ENCODE assay signal across 1 cellular context in the genomic region with DNA sequence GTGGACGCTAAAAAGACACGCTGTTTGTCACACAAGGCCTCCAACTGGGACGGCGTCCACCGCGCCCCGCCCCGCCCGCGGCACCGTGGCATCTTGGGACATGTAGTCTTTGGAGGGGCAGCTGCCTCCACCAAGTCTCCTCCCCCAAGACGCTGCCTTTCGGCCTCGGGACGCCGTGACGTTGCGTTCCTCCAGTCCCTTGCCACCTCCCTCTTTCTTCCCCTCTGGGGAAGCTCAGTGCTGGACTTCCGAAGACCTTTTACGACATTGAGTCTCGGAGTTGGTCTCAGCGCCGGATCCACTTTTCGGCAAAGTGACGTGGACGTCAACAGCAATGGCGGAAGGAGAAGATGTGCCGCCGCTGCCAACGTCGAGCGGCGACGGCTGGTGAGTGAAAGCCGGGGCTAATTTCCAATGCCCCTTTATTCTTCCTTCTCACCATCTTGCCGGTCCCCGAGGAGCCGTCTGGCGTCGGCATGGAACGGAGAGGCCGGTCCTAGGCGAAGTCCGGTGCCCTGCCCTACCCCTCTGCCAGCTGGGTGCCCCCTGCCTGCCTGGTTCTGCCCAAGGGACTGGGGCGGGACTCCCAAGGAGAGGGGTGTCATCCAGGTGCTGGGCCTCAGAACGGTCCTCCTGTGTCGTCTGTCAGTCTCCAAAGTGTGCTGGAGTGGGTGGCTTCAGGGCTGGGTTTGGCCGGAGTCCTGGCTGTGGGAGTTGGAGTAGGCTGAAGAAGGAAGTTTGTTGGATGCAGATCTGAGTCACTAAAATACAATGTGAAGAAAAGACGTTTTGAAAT.
TF ChIP-seq lines count a peak whose summit lies in the region.

Gene TBC1D23 (plus strand): TSS at position 308 of the 796 bp plus-strand sequence. CDS start 27 bp downstream, at position 335.

TF ChIP-seq in HepG2, 621 proteins besides CTCF, POLR2A, EP300 and RAD21 (continues in another document):
- peak; percentile 50 for TF ChIP-seq SPEN (CRISPR knock-in tag; IDR thresholded peaks at IDR 0.05; ENCODE audit: low read depth)
- peak; percentile 68; the same call in 1 of the 2 replicates for TF ChIP-seq YEATS4 (CRISPR knock-in tag; IDR thresholded peaks at IDR 0.05; ENCODE audit: borderline replicate concordance)
- peak; percentile 78 for TF ChIP-seq RBM22 (optimal IDR thresholded peaks at IDR 0.05; ENCODE audit: low read length)
- TF ChIP-seq YY1 (IDR thresholded peaks at IDR 0.05; ENCODE audit: insufficient read depth, insufficient replicate concordance, low read depth, low read length) = peak; percentile 93
- TF ChIP-seq, protein P1, sequence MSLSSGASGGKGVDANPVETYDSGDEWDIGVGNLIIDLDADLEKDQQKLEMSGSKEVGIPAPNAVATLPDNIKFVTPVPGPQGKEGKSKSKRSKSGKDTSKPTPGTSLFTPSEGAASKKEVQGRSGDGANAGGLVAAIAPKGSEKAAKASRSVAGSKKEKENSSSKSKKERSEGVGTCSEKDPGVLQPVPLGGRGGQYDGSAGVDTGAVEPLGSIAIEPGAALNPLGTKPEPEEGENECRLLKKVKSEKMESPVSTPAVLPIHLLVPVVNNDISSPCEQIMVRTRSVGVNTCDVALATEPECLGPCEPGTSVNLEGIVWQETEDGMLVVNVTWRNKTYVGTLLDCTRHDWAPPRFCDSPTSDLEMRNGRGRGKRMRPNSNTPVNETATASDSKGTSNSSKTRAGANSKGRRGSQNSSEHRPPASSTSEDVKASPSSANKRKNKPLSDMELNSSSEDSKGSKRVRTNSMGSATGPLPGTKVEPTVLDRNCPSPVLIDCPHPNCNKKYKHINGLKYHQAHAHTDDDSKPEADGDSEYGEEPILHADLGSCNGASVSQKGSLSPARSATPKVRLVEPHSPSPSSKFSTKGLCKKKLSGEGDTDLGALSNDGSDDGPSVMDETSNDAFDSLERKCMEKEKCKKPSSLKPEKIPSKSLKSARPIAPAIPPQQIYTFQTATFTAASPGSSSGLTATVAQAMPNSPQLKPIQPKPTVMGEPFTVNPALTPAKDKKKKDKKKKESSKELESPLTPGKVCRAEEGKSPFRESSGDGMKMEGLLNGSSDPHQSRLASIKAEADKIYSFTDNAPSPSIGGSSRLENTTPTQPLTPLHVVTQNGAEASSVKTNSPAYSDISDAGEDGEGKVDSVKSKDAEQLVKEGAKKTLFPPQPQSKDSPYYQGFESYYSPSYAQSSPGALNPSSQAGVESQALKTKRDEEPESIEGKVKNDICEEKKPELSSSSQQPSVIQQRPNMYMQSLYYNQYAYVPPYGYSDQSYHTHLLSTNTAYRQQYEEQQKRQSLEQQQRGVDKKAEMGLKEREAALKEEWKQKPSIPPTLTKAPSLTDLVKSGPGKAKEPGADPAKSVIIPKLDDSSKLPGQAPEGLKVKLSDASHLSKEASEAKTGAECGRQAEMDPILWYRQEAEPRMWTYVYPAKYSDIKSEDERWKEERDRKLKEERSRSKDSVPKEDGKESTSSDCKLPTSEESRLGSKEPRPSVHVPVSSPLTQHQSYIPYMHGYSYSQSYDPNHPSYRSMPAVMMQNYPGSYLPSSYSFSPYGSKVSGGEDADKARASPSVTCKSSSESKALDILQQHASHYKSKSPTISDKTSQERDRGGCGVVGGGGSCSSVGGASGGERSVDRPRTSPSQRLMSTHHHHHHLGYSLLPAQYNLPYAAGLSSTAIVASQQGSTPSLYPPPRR (CRISPR knock-in tag; IDR thresholded peaks at IDR 0.05; ENCODE audit: borderline replicate concordance) = no peak; the same call in 1 of the 2 replicates
- peak; percentile 65; the same call in 1 of the 2 replicates for TF ChIP-seq HINFP (CRISPR knock-in tag; IDR thresholded peaks at IDR 0.05; ENCODE audit: low read depth)
- TF ChIP-seq ZSCAN25 (CRISPR knock-in tag; IDR thresholded peaks at IDR 0.05) = no peak
- peak; percentile 63; the same call in 1 of the 2 replicates for TF ChIP-seq SP5 (CRISPR knock-in tag; IDR thresholded peaks at IDR 0.05; ENCODE audit: borderline replicate concordance, low read depth)
- TF ChIP-seq ZNF274 (CRISPR knock-in tag; IDR thresholded peaks at IDR 0.05) = peak; percentile 70; the same call in 1 of the 2 replicates
- 0 out of 2 replicates have a peak, but pooled peaks have one; percentile 18 for TF ChIP-seq ZNF414 (CRISPR knock-in tag; IDR thresholded peaks at IDR 0.05)
- 0 out of 2 replicates have a peak, but pooled peaks have one; percentile 44 for TF ChIP-seq POLR2AphosphoS5 (IDR thresholded peaks at IDR 0.05; ENCODE audit: low read depth, low read length)
- no peak for TF ChIP-seq FLYWCH1 (CRISPR knock-in tag; IDR thresholded peaks at IDR 0.05)
- TF ChIP-seq, protein P2, sequence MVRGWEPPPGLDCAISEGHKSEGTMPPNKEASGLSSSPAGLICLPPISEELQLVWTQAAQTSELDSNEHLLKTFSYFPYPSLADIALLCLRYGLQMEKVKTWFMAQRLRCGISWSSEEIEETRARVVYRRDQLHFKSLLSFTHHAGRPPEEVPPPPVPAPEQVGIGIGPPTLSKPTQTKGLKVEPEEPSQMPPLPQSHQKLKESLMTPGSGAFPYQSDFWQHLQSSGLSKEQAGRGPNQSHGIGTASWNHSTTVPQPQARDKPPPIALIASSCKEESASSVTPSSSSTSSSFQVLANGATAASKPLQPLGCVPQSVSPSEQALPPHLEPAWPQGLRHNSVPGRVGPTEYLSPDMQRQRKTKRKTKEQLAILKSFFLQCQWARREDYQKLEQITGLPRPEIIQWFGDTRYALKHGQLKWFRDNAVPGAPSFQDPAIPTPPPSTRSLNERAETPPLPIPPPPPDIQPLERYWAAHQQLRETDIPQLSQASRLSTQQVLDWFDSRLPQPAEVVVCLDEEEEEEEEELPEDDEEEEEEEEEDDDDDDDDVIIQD (CRISPR knock-in tag; IDR thresholded peaks at IDR 0.05; ENCODE audit: low read depth) = peak; percentile 77; the same call in 1 of the 2 replicates
- TF ChIP-seq ZNF224 (CRISPR knock-in tag; IDR thresholded peaks at IDR 0.05) = peak; percentile 41; the same call in 1 of the 2 replicates
- TF ChIP-seq CC2D1A (CRISPR knock-in tag; IDR thresholded peaks at IDR 0.05) = no peak
- 0 out of 2 replicates have a peak, but pooled peaks have one; percentile 13 for TF ChIP-seq RARA (CRISPR knock-in tag; IDR thresholded peaks at IDR 0.05)
- TF ChIP-seq ZNF83 (CRISPR knock-in tag; IDR thresholded peaks at IDR 0.05; ENCODE audit: borderline replicate concordance) = no peak
- no peak for TF ChIP-seq RFX3 (CRISPR knock-in tag; IDR thresholded peaks at IDR 0.05)
- TF ChIP-seq ZNF557 (CRISPR knock-in tag; IDR thresholded peaks at IDR 0.05) = 0 out of 2 replicates have a peak, but pooled peaks have one; percentile 22
- peak; percentile 88; the same call in 1 of the 2 replicates for TF ChIP-seq ZNF790 (CRISPR knock-in tag; IDR thresholded peaks at IDR 0.05; ENCODE audit: borderline replicate concordance)
- peak; percentile 65; the same call in 1 of the 2 replicates for TF ChIP-seq POGK (CRISPR knock-in tag; conservative IDR thresholded peaks at IDR 0.05)
- peak; percentile 69; the same call in 1 of the 2 replicates for TF ChIP-seq ZNF343 (CRISPR knock-in tag; IDR thresholded peaks at IDR 0.05)
- TF ChIP-seq, protein P3, sequence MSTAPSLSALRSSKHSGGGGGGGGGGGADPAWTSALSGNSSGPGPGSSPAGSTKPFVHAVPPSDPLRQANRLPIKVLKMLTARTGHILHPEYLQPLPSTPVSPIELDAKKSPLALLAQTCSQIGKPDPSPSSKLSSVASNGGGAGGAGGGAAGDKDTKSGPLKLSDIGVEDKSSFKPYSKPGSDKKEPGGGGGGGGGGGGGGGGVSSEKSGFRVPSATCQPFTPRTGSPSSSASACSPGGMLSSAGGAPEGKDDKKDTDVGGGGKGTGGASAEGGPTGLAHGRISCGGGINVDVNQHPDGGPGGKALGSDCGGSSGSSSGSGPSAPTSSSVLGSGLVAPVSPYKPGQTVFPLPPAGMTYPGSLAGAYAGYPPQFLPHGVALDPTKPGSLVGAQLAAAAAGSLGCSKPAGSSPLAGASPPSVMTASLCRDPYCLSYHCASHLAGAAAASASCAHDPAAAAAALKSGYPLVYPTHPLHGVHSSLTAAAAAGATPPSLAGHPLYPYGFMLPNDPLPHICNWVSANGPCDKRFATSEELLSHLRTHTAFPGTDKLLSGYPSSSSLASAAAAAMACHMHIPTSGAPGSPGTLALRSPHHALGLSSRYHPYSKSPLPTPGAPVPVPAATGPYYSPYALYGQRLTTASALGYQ (CRISPR knock-in tag; IDR thresholded peaks at IDR 0.05) = peak; percentile 67
- TF ChIP-seq, protein P4, sequence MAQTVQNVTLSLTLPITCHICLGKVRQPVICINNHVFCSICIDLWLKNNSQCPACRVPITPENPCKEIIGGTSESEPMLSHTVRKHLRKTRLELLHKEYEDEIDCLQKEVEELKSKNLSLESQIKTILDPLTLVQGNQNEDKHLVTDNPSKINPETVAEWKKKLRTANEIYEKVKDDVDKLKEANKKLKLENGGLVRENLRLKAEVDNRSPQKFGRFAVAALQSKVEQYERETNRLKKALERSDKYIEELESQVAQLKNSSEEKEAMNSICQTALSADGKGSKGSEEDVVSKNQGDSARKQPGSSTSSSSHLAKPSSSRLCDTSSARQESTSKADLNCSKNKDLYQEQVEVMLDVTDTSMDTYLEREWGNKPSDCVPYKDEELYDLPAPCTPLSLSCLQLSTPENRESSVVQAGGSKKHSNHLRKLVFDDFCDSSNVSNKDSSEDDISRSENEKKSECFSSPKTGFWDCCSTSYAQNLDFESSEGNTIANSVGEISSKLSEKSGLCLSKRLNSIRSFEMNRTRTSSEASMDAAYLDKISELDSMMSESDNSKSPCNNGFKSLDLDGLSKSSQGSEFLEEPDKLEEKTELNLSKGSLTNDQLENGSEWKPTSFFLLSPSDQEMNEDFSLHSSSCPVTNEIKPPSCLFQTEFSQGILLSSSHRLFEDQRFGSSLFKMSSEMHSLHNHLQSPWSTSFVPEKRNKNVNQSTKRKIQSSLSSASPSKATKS (CRISPR knock-in tag; IDR thresholded peaks at IDR 0.05) = no peak
- TF ChIP-seq ZNF800 (CRISPR knock-in tag; IDR thresholded peaks at IDR 0.05) = no peak
- TF ChIP-seq, protein P5, sequence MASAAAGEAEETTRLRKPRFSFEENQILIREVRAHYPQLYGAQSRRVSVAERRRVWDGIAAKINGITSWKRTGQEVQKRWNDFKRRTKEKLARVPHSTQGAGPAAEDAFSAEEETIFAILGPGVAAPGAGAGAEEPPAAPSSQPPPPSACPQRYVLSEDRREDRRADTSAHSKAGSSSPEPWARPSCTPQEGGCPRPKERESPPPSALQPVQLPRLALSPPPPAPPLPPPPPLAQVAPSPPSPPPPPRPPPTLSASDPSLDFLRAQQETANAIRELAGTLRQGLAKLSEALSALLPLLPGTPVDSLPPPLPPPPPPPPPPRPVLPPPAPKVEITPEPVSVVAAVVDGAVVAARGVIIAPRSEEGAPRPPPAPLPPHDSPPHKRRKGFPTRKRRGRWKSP (CRISPR knock-in tag; IDR thresholded peaks at IDR 0.05) = peak; percentile 96; the same call in 1 of the 2 replicates
- TF ChIP-seq ZBTB7A (CRISPR knock-in tag; IDR thresholded peaks at IDR 0.05) = no peak
- TF ChIP-seq ESRRA (CRISPR knock-in tag; IDR thresholded peaks at IDR 0.05; ENCODE audit: low read depth) = peak; percentile 52; the same call in 1 of the 2 replicates
- peak; percentile 22; the same call in 1 of the 2 replicates for TF ChIP-seq TGIF2 (CRISPR knock-in tag; IDR thresholded peaks at IDR 0.05)
- TF ChIP-seq, protein P6, sequence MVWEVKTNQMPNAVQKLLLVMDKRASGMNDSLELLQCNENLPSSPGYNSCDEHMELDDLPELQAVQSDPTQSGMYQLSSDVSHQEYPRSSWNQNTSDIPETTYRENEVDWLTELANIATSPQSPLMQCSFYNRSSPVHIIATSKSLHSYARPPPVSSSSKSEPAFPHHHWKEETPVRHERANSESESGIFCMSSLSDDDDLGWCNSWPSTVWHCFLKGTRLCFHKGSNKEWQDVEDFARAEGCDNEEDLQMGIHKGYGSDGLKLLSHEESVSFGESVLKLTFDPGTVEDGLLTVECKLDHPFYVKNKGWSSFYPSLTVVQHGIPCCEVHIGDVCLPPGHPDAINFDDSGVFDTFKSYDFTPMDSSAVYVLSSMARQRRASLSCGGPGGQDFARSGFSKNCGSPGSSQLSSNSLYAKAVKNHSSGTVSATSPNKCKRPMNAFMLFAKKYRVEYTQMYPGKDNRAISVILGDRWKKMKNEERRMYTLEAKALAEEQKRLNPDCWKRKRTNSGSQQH (CRISPR knock-in tag; IDR thresholded peaks at IDR 0.05; ENCODE audit: low read depth) = peak; percentile 71; the same call in 1 of the 2 replicates
- no peak for TF ChIP-seq ZNF629 (CRISPR knock-in tag; conservative IDR thresholded peaks at IDR 0.05)
